8 cellular contexts compared by ENCODE assay signal in the genomic region with DNA sequence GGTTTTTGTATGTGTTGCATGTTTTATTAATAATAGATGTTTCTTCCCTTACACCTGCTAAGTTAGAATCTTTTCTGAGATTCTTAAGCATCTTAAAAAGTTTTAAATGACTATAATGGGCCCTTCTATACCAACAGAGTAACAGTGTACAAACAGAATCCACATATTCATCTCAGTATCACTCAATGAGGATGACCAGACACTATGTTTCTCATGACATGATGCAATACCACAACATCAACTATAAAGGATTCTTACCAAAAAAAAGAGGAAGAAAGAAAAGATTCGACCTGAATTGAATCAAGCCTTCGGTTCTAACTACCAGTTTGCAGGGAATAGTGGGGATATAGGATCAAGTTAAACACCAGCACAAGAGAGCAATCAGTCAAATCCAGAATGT. TPM values are rescaled to one million over a fixed set of nuclear protein-coding genes. Genes with fewer than 3 reads are reported as not detected.
DNase-seq lines count a peak whose midpoint lies in the region; ATAC-seq and TF ChIP-seq lines count a peak whose summit lies in the region.

No MANE protein-coding gene starts in this region.

- TF ChIP-seq CTCF in KMS-11 (conservative IDR thresholded peaks at IDR 0.05; ENCODE audit: low read depth, low read length), result no peak

- H3K27ac ChIP-seq in ACC112 (ENCODE audit: low read depth, low read length) (peak overlapping the region; percentile 23; the same call in 1 of the 2 replicates), KMS-11 (no peak overlapping the region), epithelial cell of prostate (peak overlapping the region; percentile 41)

- H3K27me3 ChIP-seq in ACC112 (ENCODE audit: insufficient read depth, low read length) (no peaks in the 10 kb centered on the region), KMS-11 (ENCODE audit: insufficient read depth, low read depth) (no peaks in the 10 kb centered on the region)

- no peak overlapping the region for H3K9ac ChIP-seq in KMS-11

- peak overlapping the region; percentile 15; the same call in 1 of the 2 replicates for H3K4me2 ChIP-seq in KMS-11

- in situ Hi-C loops in G401 (cut with HindIII; ENCODE audit: low sequenced_read_pairs), result no loop called here

- peaks cover 22% of the 10 kb centered on the region for H3K4me1 ChIP-seq in ACC112 (ENCODE audit: control insufficient read depth, insufficient read depth, low read length, unreplicated experiment)
- H3K4me1 ChIP-seq in KMS-11 (ENCODE audit: low read depth, poor library complexity, severe bottlenecking), result peaks cover 20% of the 10 kb centered on the region

- DNase-seq in epithelial cell of prostate (ENCODE audit: low read depth, low spot score) (no peak), G401 (ENCODE audit: low spot score) (no peak), NCI-H2081 (lab: John Stamatoyannopoulos, UW) (no peak), DMS 273 (lab: John Stamatoyannopoulos, UW; ENCODE audit: unreplicated experiment) (no peak), inferior parietal cortex (ENCODE audit: extremely low spot score) (no peak)

- H3K79me2 ChIP-seq in ACC112 (ENCODE audit: control insufficient read depth, insufficient read depth, low read length, unreplicated experiment) (peaks cover 84% of the 10 kb centered on the region), KMS-11 (ENCODE audit: insufficient read depth, low read depth) (peaks cover 9% of the 10 kb centered on the region; the same call in 1 of the 2 replicates)

- no peak overlapping the region for H2AFZ ChIP-seq in ACC112 (ENCODE audit: low read length, unreplicated experiment)
- no peak overlapping the region for H2AFZ ChIP-seq in KMS-11 (ENCODE audit: low read depth)

- H4K20me1 ChIP-seq in KMS-11 (ENCODE audit: insufficient read depth), result no peaks in the 10 kb centered on the region

- peak; percentile 35 for ATAC-seq in GM19468 (IDR thresholded peaks at IDR 0.05; ENCODE audit: extremely low read depth, unreplicated experiment)

- H3K36me3 ChIP-seq in ACC112 (ENCODE audit: insufficient read depth, low read length), result peaks cover 6% of the 10 kb centered on the region; the same call in 1 of the 2 replicates
- no peaks in the 10 kb centered on the region for H3K36me3 ChIP-seq in KMS-11 (ENCODE audit: insufficient read depth)

- H3K4me3 ChIP-seq in ACC112 (ENCODE audit: low read depth, low read length), result no peak overlapping the region
- no peak overlapping the region for H3K4me3 ChIP-seq in KMS-11 (IDR thresholded peaks at IDR 0.05; ENCODE audit: insufficient read depth, low read depth, low read length)

RNA-seq across cellular contexts. Expression of a gene that starts 56.5 kb away (rescaled TPM):
- 27.4 and 32.3 TPM in 2 replicates for total RNA-seq in G401 (2014; rRNA removed; shearing (Covaris generic))

RNA-seq across cellular contexts. Expression of a gene that starts 56.9 kb away (rescaled TPM):
- total RNA-seq in G401 (2014; rRNA removed; shearing (Covaris generic)), result not detected in 2 replicates
